ENCODE assay signal across 10 cellular contexts in genomic region chr1:160669276-160669675, GRCh38. TPM values are rescaled to one million over a fixed set of nuclear protein-coding genes. Genes with fewer than 3 reads are reported as not detected.
"Had no signal": no experiment of that assay in that cellular context is flagged by ENCODE, and none has a peak within 500 bp of the region (broad histone marks: within the 10 kb centered on the region; RNA-seq: fewer than 3 reads in every experiment).

No MANE protein-coding gene starts in this region.

- H3K9ac ChIP-seq: KMS-11 had no signal

- H2AFZ ChIP-seq: GM23338 had no signal

- ATAC-seq: GM23338, HCT116 had no signal

- FAIRE-seq: H1, H54, HTR-8/SVneo had no signal

- DNase-seq: H9, IMR-90, KBM-7 had no signal

- H3K4me3 Mint-ChIP-seq: GM23338, H9 had no signal

- H3K27ac ChIP-seq: KMS-11 had no signal

- H3K27ac Mint-ChIP-seq: GM23338, H9 had no signal

- H3K4me3 ChIP-seq: GM23338 had no signal

- H3K4me2 ChIP-seq: GM23338, KMS-11 had no signal

RNA-seq across cellular contexts. Expression of gene SLAMF1, which starts 22.4 kb away (rescaled TPM):
- total RNA-seq: GM23338, H1, H9, HT-29, IMR-90 had no signal
- polyA plus RNA-seq: GM23338, H1, IMR-90 had no signal

RNA-seq across cellular contexts. Expression of gene CD48, which starts 42.3 kb away (rescaled TPM):
- total RNA-seq: H1, H9, HT-29, IMR-90 had no signal
- polyA plus RNA-seq: IMR-90 had no signal
